In the genomic region with DNA sequence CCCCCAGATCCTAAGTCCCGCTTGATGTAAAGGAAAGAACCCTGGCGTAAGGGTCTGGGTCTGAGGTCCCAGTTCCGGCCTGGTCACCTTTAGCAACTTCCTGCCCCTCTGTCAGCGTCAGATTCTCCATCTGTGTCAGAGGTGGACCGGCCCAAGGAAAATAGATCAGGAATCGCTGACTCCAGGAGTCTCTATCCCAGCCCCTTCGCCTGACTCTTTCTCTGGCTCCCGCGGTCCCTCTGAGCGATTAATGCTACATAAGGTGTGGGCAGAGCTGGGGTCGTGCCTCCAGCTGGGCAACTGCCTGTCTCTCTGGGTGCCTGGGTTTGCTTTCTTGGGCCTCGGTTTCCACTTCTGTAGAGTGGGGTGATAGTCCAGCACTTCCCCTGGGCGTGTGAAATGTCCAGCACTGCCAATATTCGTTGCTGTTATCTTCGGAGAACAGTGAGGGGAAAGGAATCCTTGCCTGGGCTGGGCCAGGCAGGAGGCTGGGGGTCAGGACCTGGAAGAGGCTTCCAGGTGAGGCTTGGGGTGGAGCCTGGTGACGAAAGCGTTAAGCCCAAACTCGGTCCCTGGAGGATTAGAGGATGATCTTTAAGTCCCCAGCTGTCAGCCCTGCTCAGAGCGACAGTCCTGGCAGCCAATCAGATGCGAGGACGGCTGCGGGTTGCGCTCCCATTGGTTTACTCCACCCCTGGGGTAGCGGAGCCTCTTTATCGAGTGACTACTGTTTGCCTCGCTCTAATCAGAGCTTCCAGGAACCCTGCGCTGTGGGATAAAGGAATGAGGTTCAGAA, we compare ENCODE assay signal across 8 cellular contexts. TPM values are rescaled to one million over a fixed set of nuclear protein-coding genes. Genes with fewer than 3 reads are reported as not detected.
DNase-seq lines count a peak whose midpoint lies in the region; ATAC-seq and TF ChIP-seq lines count a peak whose summit lies in the region.

No MANE protein-coding gene starts in this region.

- peak; percentile 34 for ATAC-seq in GM19043 (IDR thresholded peaks at IDR 0.05; ENCODE audit: low read depth, unreplicated experiment)

- no peak for TF ChIP-seq CTCF in AG04449 (IDR thresholded peaks at IDR 0.05; ENCODE audit: insufficient read depth, low read length, missing control alignments)

- CTCF ChIA-PET in AG04449 (lab: Yijun Ruan, JAX): interaction anchor here (1.0 to 2.2 kb wide), 4 partner anchors 15 to 204 kb away, joined by 3 to 6 read pairs (median 5); partner anchors contain the start of gene CNN2

- DNase-seq in AG04449 (ENCODE audit: low read depth, low spot score): peak; percentile 76
- DNase-seq in HPDE6-E6E7 (ENCODE audit: extremely low spot score): peak; percentile 100
- DNase-seq in NCI-H82 treated with DMSO at 0.1 percent for 48 hours (lab: John Stamatoyannopoulos, UW; ENCODE audit: unreplicated experiment): peak; percentile 89
- DNase-seq in activated CD8-positive, alpha-beta memory T cell treated with anti-CD3 and anti-CD28 coated beads for 1 hour (ENCODE audit: extremely low read depth in 1 of 2, low read depth in 1 of 2): peak; percentile 77 to 83
- DNase-seq in effector CD8-positive, alpha-beta T cell (lab: John Stamatoyannopoulos, UW): peak; percentile 82
- peak; percentile 93 for DNase-seq in lung microvascular endothelial cell (ENCODE audit: low read depth in 2 of 2)
- DNase-seq in stimulated activated CD4-positive, alpha-beta T cell treated with anti-CD3 and anti-CD28 coated beads, TNF-alpha, amount 100 ng/mL, for 1 hour (ENCODE audit: low read depth in 3 of 3, low spot score in 1 of 3): peak; percentile 79 to 83 (median 80)

- H3K4me3 ChIP-seq in AG04449 (ENCODE audit: low read depth, low read length): peak overlapping the region; percentile 57

- POLR2A ChIA-PET in AG04449 (lab: Yijun Ruan, JAX): interaction anchor here (0.6 to 7.8 kb wide), 6 partner anchors 11 to 64 kb away, joined by 3 to 104 read pairs (median 4); partner anchors contain the start of genes CNN2 and RNU6-2

RNA-seq across cellular contexts. Expression of gene ABCA7, which starts 0.8 kb away (rescaled TPM):
- 3.1 and 3.4 TPM in 2 replicates for total RNA-seq in lung microvascular endothelial cell

RNA-seq across cellular contexts. Expression of gene CNN2, which starts 14.3 kb away (rescaled TPM):
- 59.1 and 83.9 TPM in 2 replicates for total RNA-seq in lung microvascular endothelial cell

RNA-seq across cellular contexts. Expression of gene RNU6-2, which starts 19.4 kb away (rescaled TPM):
- total RNA-seq in lung microvascular endothelial cell: not detected in 2 replicates

RNA-seq across cellular contexts. Expression of gene TMEM259, which starts 19.8 kb away (rescaled TPM):
- total RNA-seq in lung microvascular endothelial cell: 29.4 and 43.8 TPM in 2 replicates

RNA-seq across cellular contexts. Expression of gene ARHGAP45, which starts 26.3 kb away (rescaled TPM):
- 17.7 and 19.6 TPM in 2 replicates for total RNA-seq in lung microvascular endothelial cell

Comparison
In these comparisons a context has a peak if more than half of its experiments do, and no peak if none do; other contexts are left out.
1. Peak in every context shown above with its lines: DNase-seq, ATAC-seq and H3K4me3 ChIP-seq.